Comparison of ENCODE assay signal across 1 cellular context in genomic region chr19:4803736-4804695, GRCh38.
A peak's percentile ranks its signal among the peaks of the same experiment; 100 is the strongest.
TF ChIP-seq lines count a peak whose summit lies in the region.

No MANE protein-coding gene starts in this region.

TF ChIP-seq in HepG2, 621 proteins besides CTCF, POLR2A, EP300 and RAD21 (continued from another document and continues in another):
- peak; percentile 30 for TF ChIP-seq HNRNPLL (IDR thresholded peaks at IDR 0.05; ENCODE audit: low read depth, low read length, poor library complexity, severe bottlenecking)
- TF ChIP-seq NFRKB (IDR thresholded peaks at IDR 0.05) = no peak
- no peak for TF ChIP-seq U2AF1 (optimal IDR thresholded peaks at IDR 0.05; ENCODE audit: low read depth, low read length)
- TF ChIP-seq MYPOP (CRISPR knock-in tag; IDR thresholded peaks at IDR 0.05) = no peak
- TF ChIP-seq NCOA5 (CRISPR knock-in tag; IDR thresholded peaks at IDR 0.05) = no peak
- TF ChIP-seq ZSCAN29 (CRISPR knock-in tag; conservative IDR thresholded peaks at IDR 0.05) = no peak
- no peak for TF ChIP-seq ZC3H4 (CRISPR knock-in tag; IDR thresholded peaks at IDR 0.05; ENCODE audit: borderline replicate concordance)
- TF ChIP-seq ZNF784 (CRISPR knock-in tag; IDR thresholded peaks at IDR 0.05; ENCODE audit: borderline replicate concordance) = 0 out of 2 replicates have a peak, but pooled peaks have one; percentile 24
- no peak for TF ChIP-seq ZNF407 (CRISPR knock-in tag; IDR thresholded peaks at IDR 0.05; ENCODE audit: not compliant biosample characterization)
- TF ChIP-seq GABPB1 (CRISPR knock-in tag; IDR thresholded peaks at IDR 0.05) = peak; percentile 28; the same call in 1 of the 2 replicates
- TF ChIP-seq HOXA3 (CRISPR knock-in tag; IDR thresholded peaks at IDR 0.05) = peak; percentile 21; the same call in 1 of the 2 replicates
- no peak for TF ChIP-seq CREM (IDR thresholded peaks at IDR 0.05)
- no peak for TF ChIP-seq CREM (CRISPR knock-in tag; IDR thresholded peaks at IDR 0.05)
- TF ChIP-seq PITX1 (CRISPR knock-in tag; IDR thresholded peaks at IDR 0.05) = peak; percentile 16; the same call in 1 of the 2 replicates
- 0 out of 2 replicates have a peak, but pooled peaks have one; percentile 35 for TF ChIP-seq ZNF547 (CRISPR knock-in tag; IDR thresholded peaks at IDR 0.05)
- peak; percentile 32; the same call in 1 of the 2 replicates for TF ChIP-seq NFKBIZ (CRISPR knock-in tag; IDR thresholded peaks at IDR 0.05)
- no peak for TF ChIP-seq TMF1 (CRISPR knock-in tag; IDR thresholded peaks at IDR 0.05; ENCODE audit: low read depth)
- 0 out of 2 replicates have a peak, but pooled peaks have one; percentile 13 for TF ChIP-seq KAT8 (CRISPR knock-in tag; IDR thresholded peaks at IDR 0.05)
- peak; percentile 34; the same call in 1 of the 2 replicates for TF ChIP-seq ZMYM4 (CRISPR knock-in tag; IDR thresholded peaks at IDR 0.05)
- TF ChIP-seq TAF15 (IDR thresholded peaks at IDR 0.05; ENCODE audit: low read depth, low read length, poor library complexity, severe bottlenecking) = no peak
- TF ChIP-seq MIER3 (CRISPR knock-in tag; IDR thresholded peaks at IDR 0.05; ENCODE audit: borderline replicate concordance) = peak; percentile 58; the same call in 1 of the 2 replicates
- no peak for TF ChIP-seq HNF4G (IDR thresholded peaks at IDR 0.05; ENCODE audit: borderline replicate concordance, low read depth, low read length)
- no peak for TF ChIP-seq HNF4G (CRISPR knock-in tag; IDR thresholded peaks at IDR 0.05; ENCODE audit: borderline replicate concordance, low read depth)
- TF ChIP-seq FOXO1 (CRISPR knock-in tag; IDR thresholded peaks at IDR 0.05) = 0 out of 2 replicates have a peak, but pooled peaks have one; percentile 22
- TF ChIP-seq CBX1 (IDR thresholded peaks at IDR 0.05; ENCODE audit: low read depth) = peak; percentile 22
- no peak for TF ChIP-seq TIGD3 (CRISPR knock-in tag; IDR thresholded peaks at IDR 0.05; ENCODE audit: borderline replicate concordance)
- no peak for TF ChIP-seq ZNF646 (CRISPR knock-in tag; IDR thresholded peaks at IDR 0.05)
- no peak for TF ChIP-seq ZNF256 (CRISPR knock-in tag; conservative IDR thresholded peaks at IDR 0.05)
- no peak for TF ChIP-seq MAFG (CRISPR knock-in tag; IDR thresholded peaks at IDR 0.05)
- TF ChIP-seq PREB (CRISPR knock-in tag; IDR thresholded peaks at IDR 0.05) = no peak
- peak; percentile 91; the same call in 1 of the 2 replicates for TF ChIP-seq ZNF121 (CRISPR knock-in tag; IDR thresholded peaks at IDR 0.05)
- no peak for TF ChIP-seq RNF219 (CRISPR knock-in tag; IDR thresholded peaks at IDR 0.05)
- no peak for TF ChIP-seq KDM6A (CRISPR knock-in tag; IDR thresholded peaks at IDR 0.05; ENCODE audit: low read depth)
- TF ChIP-seq BRF2 (CRISPR knock-in tag; IDR thresholded peaks at IDR 0.05) = no peak
- TF ChIP-seq ZNF678 (CRISPR knock-in tag; IDR thresholded peaks at IDR 0.05) = 0 out of 2 replicates have a peak, but pooled peaks have one; percentile 17
- 0 out of 2 replicates have a peak, but pooled peaks have one; percentile 29 for TF ChIP-seq RARA (CRISPR knock-in tag; IDR thresholded peaks at IDR 0.05)
- TF ChIP-seq ZNF614 (CRISPR knock-in tag; IDR thresholded peaks at IDR 0.05; ENCODE audit: borderline replicate concordance) = peak; percentile 23; the same call in 1 of the 2 replicates
